16 cellular contexts compared by ENCODE assay signal in genomic region chr12:64169999-64170398, GRCh38. TPM values are rescaled to one million over a fixed set of nuclear protein-coding genes. Genes with fewer than 3 reads are reported as not detected.
DNase-seq lines count a peak whose midpoint lies in the region; ATAC-seq and TF ChIP-seq lines count a peak whose summit lies in the region.
"Had no signal": no experiment of that assay in that cellular context is flagged by ENCODE, and none has a peak within 500 bp of the region (broad histone marks: within the 10 kb centered on the region; RNA-seq: fewer than 3 reads in every experiment).

No MANE protein-coding gene starts in this region.

- ATAC-seq in HG02970 (IDR thresholded peaks at IDR 0.05; ENCODE audit: low FRiP score, unreplicated experiment): no peak
- no peak for ATAC-seq in stimulated activated naive B cell treated with anti-CD40 and anti-IgM and Interleukin-4, amounts not matched to agents 10 μg/mL and 1 μg/mL and 100 μg/mL, for 72 hours (replicated peaks)
- ATAC-seq: gastrocnemius medialis had no signal

- H3K4me3 ChIP-seq in breast epithelium (no peak overlapping the region), mammary epithelial cell (replicated peaks in 1 of 3; ENCODE audit: insufficient read depth in 1 of 3, low read depth in 2 of 3, low read length in 3 of 3) (no peak overlapping the region), stomach (no peak overlapping the region), uterus (no peak overlapping the region)
- H3K4me3 ChIP-seq: cardiac muscle cell, gastrocnemius medialis, right atrium auricular region, SK-N-MC had no signal

- TF ChIP-seq EP300 in stomach (IDR thresholded peaks at IDR 0.05): no peak

- no peak for TF ChIP-seq POLR2A in breast epithelium (IDR thresholded peaks at IDR 0.05)
- TF ChIP-seq POLR2A in stomach (IDR thresholded peaks at IDR 0.05): no peak
- TF ChIP-seq POLR2A in uterus (IDR thresholded peaks at IDR 0.05): no peak

- no peaks in the 10 kb centered on the region for H3K9me3 ChIP-seq in breast epithelium
- no peaks in the 10 kb centered on the region for H3K9me3 ChIP-seq in mammary epithelial cell (replicated peaks; ENCODE audit: insufficient read depth, low read length)
- peaks cover 0 to 5% (median 2%) of the 10 kb centered on the region in 4 donors for H3K9me3 ChIP-seq in stomach
- H3K9me3 ChIP-seq in uterus: no peaks in the 10 kb centered on the region
- H3K9me3 ChIP-seq: gastrocnemius medialis, right atrium auricular region had no signal

- peaks cover 11% of the 10 kb centered on the region for H3K9me3 Mint-ChIP-seq in MCF 10A (ENCODE audit: unreplicated experiment)
- H3K9me3 Mint-ChIP-seq in stimulated activated naive B cell treated with anti-CD40 and anti-IgM and Interleukin-4, amounts not matched to agents 10 μg/mL and 1 μg/mL and 100 μg/mL, for 72 hours: peaks cover 5 to 8% of the 10 kb centered on the region in 2 donors

- CTCF ChIA-PET in MCF 10A (lab: Yijun Ruan, JAX) (interaction anchor here (0.6 to 2.0 kb wide), 5 partner anchors 10 to 58 kb away, joined by 3 to 8 read pairs (median 4); no protein-coding TSS in a partner anchor), mammary epithelial cell (lab: Charles Lee; ENCODE audit: low non-redundant PET) (no interaction called here)

- peak overlapping the region in 1 of 2 donors; percentile 15 for H3K27ac ChIP-seq in breast epithelium
- peak overlapping the region; percentile 64 for H3K27ac ChIP-seq in mammary epithelial cell (ENCODE audit: insufficient read depth, low read depth, low read length)
- H3K27ac ChIP-seq in stomach: no peak overlapping the region
- no peak overlapping the region for H3K27ac ChIP-seq in uterus
- H3K27ac ChIP-seq: cardiac muscle cell, gastrocnemius medialis, right atrium auricular region, SK-N-MC had no signal

- WGBS in mammary epithelial cell (ENCODE audit: low coverage, missing lambda C conversion rate): 0% methylated on average over 3 of the region's 3 CpGs
- whole genome bisulfite sequencing in stomach, 5 donors: 53 to 67% (median 66%) methylated on average over 3 of the region's 3 CpGs

- H3K36me3 Mint-ChIP-seq in MCF 10A (ENCODE audit: insufficient read depth, unreplicated experiment): no peaks in the 10 kb centered on the region
- H3K36me3 Mint-ChIP-seq in stimulated activated naive B cell treated with anti-CD40 and anti-IgM and Interleukin-4, amounts not matched to agents 10 μg/mL and 1 μg/mL and 100 μg/mL, for 72 hours: peaks cover 4 to 14% of the 10 kb centered on the region in 2 donors

- H3K27me3 Mint-ChIP-seq in MCF 10A (ENCODE audit: insufficient read depth, unreplicated experiment): no peaks in the 10 kb centered on the region
- H3K27me3 Mint-ChIP-seq in stimulated activated naive B cell treated with anti-CD40 and anti-IgM and Interleukin-4, amounts not matched to agents 10 μg/mL and 1 μg/mL and 100 μg/mL, for 72 hours: no peaks in the 10 kb centered on the region

- POLR2A ChIA-PET in MCF 10A (lab: Yijun Ruan, JAX): interaction anchor here (0.7 to 6.7 kb wide), 23 partner anchors 9 to 325 kb away, joined by 3 to 66 read pairs (median 5); partner anchors contain the start of genes KICS2 and SRGAP1

- peak overlapping the region; percentile 52 for H3K4me3 Mint-ChIP-seq in MCF 10A (ENCODE audit: unreplicated experiment)
- no peak overlapping the region for H3K4me3 Mint-ChIP-seq in stimulated activated naive B cell treated with anti-CD40 and anti-IgM and Interleukin-4, amounts not matched to agents 10 μg/mL and 1 μg/mL and 100 μg/mL, for 72 hours
- H3K4me3 Mint-ChIP-seq: nephron progenitor cell had no signal

- H3K27me3 ChIP-seq in breast epithelium (no peaks in the 10 kb centered on the region), mammary epithelial cell (ENCODE audit: insufficient read depth, low read length) (no peaks in the 10 kb centered on the region), stomach (no peaks in the 10 kb centered on the region), uterus (no peaks in the 10 kb centered on the region)
- H3K27me3 ChIP-seq: cardiac muscle cell, gastrocnemius medialis, right atrium auricular region had no signal

- H4K20me1 ChIP-seq in mammary epithelial cell (ENCODE audit: insufficient read depth, low read length): no peaks in the 10 kb centered on the region

- DNase-seq in MCF 10A (ENCODE audit: unreplicated experiment) (peak; percentile 68), breast epithelium (ENCODE audit: low spot score in 2 of 2) (no peak), NCI-H510A treated with DMSO at 0.1 percent for 48 hours (lab: John Stamatoyannopoulos, UW) (peak; percentile 45), mammary epithelial cell (peak; percentile 60), stomach (no peak), uterus (no peak)
- no peak for DNase-seq in stimulated activated naive B cell treated with anti-CD40 and anti-IgM and Interleukin-4, amounts not matched to agents 10 μg/mL and 1 μg/mL and 100 μg/mL, for 72 hours
- DNase-seq: activated naive CD4-positive, alpha-beta T cell; effector CD4-positive, alpha-beta T cell; gastrocnemius medialis; nephron progenitor cell; stimulated activated CD4-positive, alpha-beta T cell treated with anti-CD3 and anti-CD28 coated beads, Interleukin-4, amount 100 ng/mL, for 24 hours had no signal

- TF ChIP-seq CTCF in MCF 10A (IDR thresholded peaks at IDR 0.05; ENCODE audit: unreplicated experiment) (no peak), breast epithelium (IDR thresholded peaks at IDR 0.05) (no peak), mammary epithelial cell (conservative IDR thresholded peaks at IDR 0.05 in 1 of 2, IDR thresholded peaks at IDR 0.05 in 1 of 2; ENCODE audit: extremely low read depth in 1 of 2, insufficient read depth in 1 of 2, low read depth in 1 of 2, low read length in 2 of 2) (no peak), stomach (IDR thresholded peaks at IDR 0.05) (no peak), uterus (IDR thresholded peaks at IDR 0.05) (no peak)

- peaks cover 29% of the 10 kb centered on the region for H3K4me1 Mint-ChIP-seq in MCF 10A (ENCODE audit: insufficient read depth, unreplicated experiment)
- no peaks in the 10 kb centered on the region for H3K4me1 Mint-ChIP-seq in stimulated activated naive B cell treated with anti-CD40 and anti-IgM and Interleukin-4, amounts not matched to agents 10 μg/mL and 1 μg/mL and 100 μg/mL, for 72 hours

- no TSS peak for BruUV-seq in MCF 10A (replicated peaks; lab: Mats Ljungman, UMichigan)
- BruUV-seq in mammary epithelial cell (replicated peaks; lab: Mats Ljungman, UMichigan): no TSS peak

- intact Hi-C loops in MCF 10A (cut with micrococcal nuclease) (no loop called here), breast epithelium (cut with DNase I; ENCODE audit: low total_unique reads) (no loop called here), mammary epithelial cell (cut with micrococcal nuclease) (no loop called here), stomach (cut with DNase I; ENCODE audit: low total_unique reads) (no loop called here), uterus (cut with DNase I; ENCODE audit: low total_unique reads) (no loop called here)

- H3K4me2 ChIP-seq in mammary epithelial cell (ENCODE audit: insufficient read depth, low read depth, low read length): peak overlapping the region; percentile 59

- no peak overlapping the region for H3K9ac ChIP-seq in mammary epithelial cell (ENCODE audit: insufficient read depth, low read length)

- no peaks in the 10 kb centered on the region for H3K79me2 ChIP-seq in mammary epithelial cell (ENCODE audit: insufficient read depth, low read length)

- H3K27ac Mint-ChIP-seq in MCF 10A (ENCODE audit: low read depth, unreplicated experiment): peak overlapping the region; percentile 97
- H3K27ac Mint-ChIP-seq in stimulated activated naive B cell treated with anti-CD40 and anti-IgM and Interleukin-4, amounts not matched to agents 10 μg/mL and 1 μg/mL and 100 μg/mL, for 72 hours: no peak overlapping the region
- H3K27ac Mint-ChIP-seq: nephron progenitor cell had no signal

- peak overlapping the region; percentile 81 for H2AFZ ChIP-seq in mammary epithelial cell (ENCODE audit: low read depth, low read length)

- H3K4me1 ChIP-seq in breast epithelium (no peaks in the 10 kb centered on the region), mammary epithelial cell (ENCODE audit: insufficient read depth, low read length) (peaks cover 33% of the 10 kb centered on the region), stomach (no peaks in the 10 kb centered on the region), uterus (no peaks in the 10 kb centered on the region)
- H3K4me1 ChIP-seq: gastrocnemius medialis, right atrium auricular region had no signal

- dilution Hi-C loops in mammary epithelial cell (cut with HindIII; ENCODE audit: low sequenced_read_pairs): no loop called here

- in situ Hi-C loops in mammary epithelial cell (cut with MboI; ENCODE audit: low sequenced_read_pairs in 2 of 2): no loop called here

- H3K36me3 ChIP-seq in breast epithelium (no peaks in the 10 kb centered on the region), mammary epithelial cell (ENCODE audit: insufficient read depth, low read length) (no peaks in the 10 kb centered on the region), stomach (no peaks in the 10 kb centered on the region), uterus (no peaks in the 10 kb centered on the region)
- H3K36me3 ChIP-seq: cardiac muscle cell, gastrocnemius medialis, right atrium auricular region had no signal

RNA-seq across cellular contexts. Expression of gene KICS2, which starts 52.1 kb away (rescaled TPM):
- total RNA-seq in MCF 10A (2022) (9.5 and 11.9 TPM in 2 replicates), breast epithelium (10 to 100 TPM; 10.2 to 17.9 (median 15.7) TPM), mammary epithelial cell (10 to 100 TPM; 10.7 to 14.5 TPM), stomach (10 to 100 TPM in 2 of 5 donors, 1 to 10 TPM in 3; 1.2 to 32.0 (median 8.8) TPM), uterus (1 to 10 TPM in 3 of 4 donors, under 1 TPM in 1; 0.51 to 9.0 (median 6.6) TPM)
- polyA plus RNA-seq in mammary epithelial cell (5.1 TPM), stomach (1 to 10 TPM; 3.1 to 4.3 (median 3.7) TPM)
- polyA minus RNA-seq in mammary epithelial cell: 12.3 TPM

Comparison
In these comparisons a context has a peak if more than half of its experiments do, and no peak if none do; other contexts are left out.
1. DNase-seq: peak in MCF 10A (single experiment), NCI-H510A treated with DMSO at 0.1 percent for 48 hours (single experiment) and mammary epithelial cell (single experiment); none in breast epithelium (0 of 2), stomach (single experiment), stimulated activated naive B cell treated with anti-CD40 and anti-IgM and Interleukin-4, amounts not matched to agents 10 μg/mL and 1 μg/mL and 100 μg/mL, for 72 hours (single experiment) and uterus (0 of 2).